In the genomic region with DNA sequence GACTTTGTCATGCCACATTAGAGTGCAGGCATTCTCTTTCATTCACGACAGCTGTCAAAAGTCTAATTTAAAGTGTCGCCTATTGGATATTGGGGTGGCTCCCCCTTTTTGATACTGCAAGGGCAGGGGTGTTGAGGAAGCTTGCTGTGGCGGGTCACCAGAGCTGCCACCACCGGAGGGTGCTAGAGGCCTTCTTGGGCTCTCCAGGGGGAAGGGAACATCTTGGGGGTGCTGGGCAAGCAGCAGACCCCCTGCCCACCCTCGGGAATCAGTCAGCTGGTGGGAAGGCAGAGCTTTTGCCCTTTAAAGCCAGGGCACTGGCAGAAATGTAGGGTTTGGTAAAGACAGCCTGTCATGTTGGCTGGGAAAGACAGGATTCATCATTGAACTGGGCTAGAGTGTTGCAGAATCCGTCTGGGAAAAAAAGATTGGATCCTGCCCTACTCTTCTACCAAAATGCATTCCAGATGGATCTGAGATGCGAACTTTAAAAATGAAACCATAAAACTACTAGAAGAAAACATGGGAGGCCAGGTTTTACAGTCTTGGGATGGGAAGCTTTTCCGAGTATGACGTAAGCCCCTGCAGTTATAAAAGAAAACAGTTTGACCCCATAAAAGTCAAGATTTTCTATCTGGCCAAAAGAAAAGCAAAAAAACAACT, we compare ENCODE assay signal across 17 cellular contexts. TPM values are rescaled to one million over a fixed set of nuclear protein-coding genes. Genes with fewer than 3 reads are reported as not detected.
DNase-seq lines count a peak whose midpoint lies in the region; ATAC-seq and TF ChIP-seq lines count a peak whose summit lies in the region.
"Had no signal": no experiment of that assay in that cellular context is flagged by ENCODE, and none has a peak within 500 bp of the region (broad histone marks: within the 10 kb centered on the region; RNA-seq: fewer than 3 reads in every experiment).

No MANE protein-coding gene starts in this region.

- H3K18ac ChIP-seq in mesenchymal stem cell (ENCODE audit: low read depth in 1 of 2, low read length in 2 of 2): peak overlapping the region; percentile 37 to 52

- peak overlapping the region; percentile 87 for H2BK15ac ChIP-seq in mesenchymal stem cell (ENCODE audit: low read depth, poor library complexity, severe bottlenecking)

- H3K4ac ChIP-seq in mesenchymal stem cell (ENCODE audit: low read depth in 1 of 2, low read length in 2 of 2): peak overlapping the region in 1 of 2 experiments; percentile 24

- H4K91ac ChIP-seq in mesenchymal stem cell (ENCODE audit: low read length): peak overlapping the region; percentile 52

- no peak overlapping the region for H3K4me2 ChIP-seq in mesenchymal stem cell (ENCODE audit: low read length, poor library complexity, severe bottlenecking)

- peak overlapping the region; percentile 82 for H3K9ac ChIP-seq in mesenchymal stem cell (ENCODE audit: low read length)

- TF ChIP-seq CTCF in cardiac fibroblast (IDR thresholded peaks at IDR 0.05; ENCODE audit: low read depth, low read length): peak; percentile 20
- TF ChIP-seq CTCF in vagina (IDR thresholded peaks at IDR 0.05): no peak

- H3K27ac ChIP-seq in mesenchymal stem cell (ENCODE audit: low read length, poor library complexity, severe bottlenecking) (no peak overlapping the region), vagina (peak overlapping the region; percentile 80), substantia nigra (ENCODE audit: low read depth, low read length, poor library complexity, severe bottlenecking) (no peak overlapping the region)
- H3K27ac ChIP-seq: neutrophil had no signal

- intact Hi-C loops in left ventricle myocardium superior (cut with micrococcal nuclease): no loop called here
- intact Hi-C loops in left cardiac atrium (cut with DNase I): no loop called here
- intact Hi-C loops in vagina (cut with DNase I): no loop called here

- H3K79me1 ChIP-seq in mesenchymal stem cell (replicated peaks; ENCODE audit: low read length, poor library complexity, severe bottlenecking): peaks cover 47% of the 10 kb centered on the region

- H3K27me3 ChIP-seq in mesenchymal stem cell (ENCODE audit: control insufficient read depth in 1 of 2, insufficient read depth in 1 of 2, low read length in 2 of 2): no peaks in the 10 kb centered on the region
- no peaks in the 10 kb centered on the region for H3K27me3 ChIP-seq in vagina
- H3K27me3 ChIP-seq: adrenal gland, heart right ventricle had no signal

- H3K23ac ChIP-seq in mesenchymal stem cell (ENCODE audit: low read length in 2 of 2): no peak overlapping the region

- H3K36me3 ChIP-seq in mesenchymal stem cell (ENCODE audit: control insufficient read depth in 1 of 2, insufficient read depth in 2 of 2, low read depth in 1 of 2, low read length in 2 of 2): peaks cover 9 to 32% of the 10 kb centered on the region in 2 experiments
- H3K36me3 ChIP-seq in vagina: no peaks in the 10 kb centered on the region
- H3K36me3 ChIP-seq: adrenal gland, neutrophil had no signal

- ATAC-seq in left ventricle myocardium superior (no peak), left cardiac atrium (no peak), GM19452 (IDR thresholded peaks at IDR 0.05; ENCODE audit: unreplicated experiment) (no peak)
- ATAC-seq: heart right ventricle had no signal

- H2AK5ac ChIP-seq in mesenchymal stem cell (ENCODE audit: low read length, severe bottlenecking): peak overlapping the region; percentile 22

- no peak overlapping the region for H3K14ac ChIP-seq in mesenchymal stem cell (ENCODE audit: low read length in 2 of 2)

- 94% methylated on average over 7 of the region's 9 CpGs for WGBS in mesenchymal stem cell

- H3K9me3 ChIP-seq in mesenchymal stem cell (ENCODE audit: control insufficient read depth, low read length) (no peaks in the 10 kb centered on the region), vagina (no peaks in the 10 kb centered on the region)
- H3K9me3 ChIP-seq: adrenal gland had no signal

- H2BK5ac ChIP-seq in mesenchymal stem cell (ENCODE audit: low read depth, low read length, poor library complexity, severe bottlenecking): no peak overlapping the region

- H3K4me1 ChIP-seq in mesenchymal stem cell (ENCODE audit: control insufficient read depth, insufficient read depth, low read depth, low read length): peaks cover 36% of the 10 kb centered on the region
- peaks cover 72% of the 10 kb centered on the region for H3K4me1 ChIP-seq in vagina

- TF ChIP-seq POLR2A in vagina (IDR thresholded peaks at IDR 0.05): no peak

- H2BK120ac ChIP-seq in mesenchymal stem cell (ENCODE audit: low read depth, low read length): no peak overlapping the region

- H2AFZ ChIP-seq in mesenchymal stem cell (ENCODE audit: low read depth, low read length): no peak overlapping the region

- no peak overlapping the region for H4K8ac ChIP-seq in mesenchymal stem cell (ENCODE audit: low read length)

- H3K4me3 ChIP-seq in cardiac fibroblast (replicated peaks in 1 of 2; ENCODE audit: low read depth in 2 of 2, low read length in 2 of 2): no peak overlapping the region
- no peak overlapping the region for H3K4me3 ChIP-seq in mesenchymal stem cell (ENCODE audit: insufficient read depth in 1 of 2, low read depth in 1 of 2, low read length in 2 of 2)
- H3K4me3 ChIP-seq in vagina: no peak overlapping the region
- H3K4me3 ChIP-seq: adrenal gland, heart right ventricle had no signal

- peak overlapping the region; percentile 35 to 60 for H2BK12ac ChIP-seq in mesenchymal stem cell (ENCODE audit: low read length in 2 of 2)

- peak; percentile 21 for DNase-seq in left ventricle myocardium superior
- no peak for DNase-seq in left cardiac atrium
- no peak for DNase-seq in cardiac fibroblast (ENCODE audit: low read depth in 2 of 2)
- DNase-seq in mesenchymal stem cell: no peak
- no peak for DNase-seq in vagina (ENCODE audit: extremely low spot score in 2 of 2)
- DNase-seq in activated CD4-positive, CD25-positive, alpha-beta regulatory T cell (lab: John Stamatoyannopoulos, UW): no peak
- no peak for DNase-seq in substantia nigra (lab: John Stamatoyannopoulos, UW)
- DNase-seq: activated CD8-positive, alpha-beta memory T cell treated with anti-CD3 and anti-CD28 coated beads, Interleukin-2, amount 50 U/mL, for 48 hours; adrenal gland; AML-193; DMS53; heart right ventricle; NCI-H1417 treated with DMSO at 0.1 percent for 48 hours; NCI-H748 treated with DMSO at 0.1 percent for 48 hours; SHP77 treated with DMSO at 0.1 percent for 48 hours had no signal

RNA-seq across cellular contexts. Expression of a gene that starts 22.3 kb away (rescaled TPM):
- total RNA-seq in left ventricle myocardium superior (14.8 TPM), left cardiac atrium (10 to 100 TPM; 29.8 to 35.2 TPM), vagina (36.6 TPM)
- 754 TPM for polyA plus RNA-seq in mesenchymal stem cell (2013, experiment 1 of 2)
- 709 TPM for polyA plus RNA-seq in mesenchymal stem cell (2013, experiment 2 of 2)
